22 cellular contexts compared by ENCODE assay signal in genomic region chr4:5715357-5715756, GRCh38. TPM values are rescaled to one million over a fixed set of nuclear protein-coding genes. Genes with fewer than 3 reads are reported as not detected.
DNase-seq lines count a peak whose midpoint lies in the region; ATAC-seq, FAIRE-seq and TF ChIP-seq lines count a peak whose summit lies in the region.
"Had no signal": no experiment of that assay in that cellular context is flagged by ENCODE, and none has a peak within 500 bp of the region (broad histone marks: within the 10 kb centered on the region; RNA-seq: fewer than 3 reads in every experiment).

No MANE protein-coding gene starts in this region.

- no peaks in the 10 kb centered on the region for H3K9me1 ChIP-seq in K562 (ENCODE audit: control insufficient read depth, insufficient read depth, low read length)

- H3K27ac ChIP-seq in K562 (ENCODE audit: extremely low read depth, low read depth, low read length) = no peak overlapping the region
- H3K27ac ChIP-seq in CD4-positive, alpha-beta memory T cell (ENCODE audit: low read depth, low read length) = no peak overlapping the region

- no peaks in the 10 kb centered on the region for H3K36me3 ChIP-seq in K562 (ENCODE audit: control insufficient read depth, insufficient read depth, low read length)
- no peaks in the 10 kb centered on the region for H3K36me3 ChIP-seq in CD4-positive, alpha-beta memory T cell (ENCODE audit: insufficient read depth, low read length)
- H3K36me3 ChIP-seq: HAP-1 had no signal

- no peaks in the 10 kb centered on the region for H3K79me2 ChIP-seq in K562 (ENCODE audit: control insufficient read depth, insufficient read depth, low read length)

- no peak for FAIRE-seq in K562 (lab: Jason Lieb, UNC)
- FAIRE-seq: D721Med, GM12892, GM19239, H54 had no signal

- no peak for TF ChIP-seq POLR2A in K562 (conservative IDR thresholded peaks at IDR 0.05)

- no peak overlapping the region for H3K9ac ChIP-seq in K562 (ENCODE audit: insufficient read depth in 1 of 2, low read depth in 2 of 2, low read length in 2 of 2)

- H3K27me3 Mint-ChIP-seq in WTC11 (ENCODE audit: low read depth) (peaks cover 32% of the 10 kb centered on the region), Calu3 (ENCODE audit: unreplicated experiment) (no peaks in the 10 kb centered on the region)
- H3K27me3 Mint-ChIP-seq in CD4-positive, alpha-beta memory T cell = peaks cover 7 to 14% of the 10 kb centered on the region in 2 donors

- TF ChIP-seq CTCF in WTC11 (IDR thresholded peaks at IDR 0.05) (no peak), K562 (IDR thresholded peaks at IDR 0.05 in 2 of 3, conservative IDR thresholded peaks at IDR 0.05 in 1 of 3; ENCODE audit: insufficient read depth in 2 of 3, low read depth in 1 of 3, low read length in 3 of 3) (no peak), epithelial cell of proximal tubule (conservative IDR thresholded peaks at IDR 0.05; ENCODE audit: low read depth, low read length) (no peak), Calu3 (IDR thresholded peaks at IDR 0.05; ENCODE audit: unreplicated experiment) (no peak)

- 14% methylated on average over 2 of the region's 2 CpGs for WGBS in K562 (ENCODE audit: insufficient coverage, low coverage, missing lambda C conversion rate)

- H3K4me1 ChIP-seq in K562 (replicated peaks in 1 of 2; ENCODE audit: control insufficient read depth in 2 of 2, insufficient read depth in 2 of 2, low read length in 2 of 2) = peaks cover 0 to 9% of the 10 kb centered on the region in 2 experiments; a peak in 2 of 5 replicates
- H3K4me1 ChIP-seq in CD4-positive, alpha-beta memory T cell (ENCODE audit: insufficient read depth, low read length) = no peaks in the 10 kb centered on the region
- H3K4me1 ChIP-seq: Caco-2 had no signal

- H3K4me1 Mint-ChIP-seq in WTC11 (peaks cover 14% of the 10 kb centered on the region), Calu3 (ENCODE audit: low read depth, unreplicated experiment) (no peaks in the 10 kb centered on the region)
- H3K4me1 Mint-ChIP-seq in CD4-positive, alpha-beta memory T cell = peaks cover 8 to 18% (median 12%) of the 10 kb centered on the region in 4 donors

- CTCF ChIA-PET in WTC11 (lab: Charles Lee) = no interaction called here
- CTCF ChIA-PET in K562 (lab: Yijun Ruan, JAX; ENCODE audit: low intra/inter-chr PET ratio) = interaction anchor here (0.6 kb wide), 1 partner anchor 19 kb away, joined by 5 read pairs; no protein-coding TSS in a partner anchor
- CTCF ChIA-PET in Calu3 (lab: Charles Lee) = interaction anchor here (0.6 kb wide), 1 partner anchor 211 kb away, joined by 3 read pairs; no protein-coding TSS in a partner anchor
- CTCF ChIA-PET in CD4-positive, alpha-beta memory T cell (lab: Charles Lee; ENCODE audit: partially characterized antibody) = no interaction called here

- BruUV-seq in K562 (replicated peaks; lab: Mats Ljungman, UMichigan) (no TSS peak), Calu3 (replicated peaks; lab: Mats Ljungman, UMichigan) (no TSS peak)

- H3K4me3 ChIP-seq in K562 = no peak overlapping the region
- H3K4me3 ChIP-seq in epithelial cell of proximal tubule (ENCODE audit: low read depth, low read length) = peak overlapping the region; percentile 8
- no peak overlapping the region for H3K4me3 ChIP-seq in CD4-positive, alpha-beta memory T cell (ENCODE audit: low read length in 2 of 2)
- H3K4me3 ChIP-seq: HAP-1 had no signal

- intact Hi-C loops in K562 (cut with micrococcal nuclease) = no loop called here
- intact Hi-C loops in Calu3 (cut with micrococcal nuclease; ENCODE audit: unreplicated experiment) = no loop called here
- intact Hi-C loops in CD4-positive, alpha-beta memory T cell (cut with micrococcal nuclease) = no loop called here

- H3K4me2 ChIP-seq in K562 (ENCODE audit: insufficient read depth, low read length) = no peak overlapping the region

- H3K4me3 Mint-ChIP-seq in WTC11 (no peak overlapping the region), Calu3 (ENCODE audit: low read depth, unreplicated experiment) (no peak overlapping the region)
- no peak overlapping the region for H3K4me3 Mint-ChIP-seq in CD4-positive, alpha-beta memory T cell
- H3K4me3 Mint-ChIP-seq: CD8-positive, alpha-beta T cell had no signal

- no peak overlapping the region for H2AFZ ChIP-seq in K562 (ENCODE audit: low read depth, low read length)

- no peak for TF ChIP-seq EP300 in K562 (IDR thresholded peaks at IDR 0.05; ENCODE audit: low read length)

- POLR2A ChIA-PET in WTC11 (lab: Charles Lee) = interaction anchor here (0.7 kb wide), 1 partner anchor 612 kb away, joined by 9 read pairs; no protein-coding TSS in a partner anchor
- POLR2A ChIA-PET in K562 (lab: Yijun Ruan, JAX) = interaction anchor here (0.7 kb wide), 1 partner anchor 9 kb away, joined by 5 read pairs; no protein-coding TSS in a partner anchor
- POLR2A ChIA-PET in CD4-positive, alpha-beta memory T cell (lab: Charles Lee; ENCODE audit: partially characterized antibody) = no interaction called here

- ATAC-seq in WTC11 (no peak), K562 (no peak), GM19397 (IDR thresholded peaks at IDR 0.05; ENCODE audit: unreplicated experiment) (no peak)
- ATAC-seq: CD8-positive, alpha-beta T cell had no signal

- H4K20me1 ChIP-seq in K562 (replicated peaks; ENCODE audit: control insufficient read depth, insufficient read depth, low read length) = no peaks in the 10 kb centered on the region

- H3K9me3 Mint-ChIP-seq in WTC11 (peaks cover 7% of the 10 kb centered on the region), Calu3 (ENCODE audit: low read depth, unreplicated experiment) (peaks cover 11% of the 10 kb centered on the region)
- H3K9me3 Mint-ChIP-seq in CD4-positive, alpha-beta memory T cell = peaks cover 0 to 35% (median 21%) of the 10 kb centered on the region in 8 donors

- H3K9me3 ChIP-seq in K562 (replicated peaks; ENCODE audit: control insufficient read depth, insufficient read depth, low read depth, low read length) = no peaks in the 10 kb centered on the region
- H3K9me3 ChIP-seq in CD4-positive, alpha-beta memory T cell (ENCODE audit: control insufficient read depth in 1 of 2, low read length in 2 of 2) = no peaks in the 10 kb centered on the region

- DNase-seq in LHCN-M2 (ENCODE audit: low read depth) (peak; percentile 15), WTC11 (ENCODE audit: low spot score) (no peak), K562 (ENCODE audit: extremely low read depth in 1 of 4, low spot score in 3 of 4) (no peak), epithelial cell of proximal tubule (ENCODE audit: low read depth) (no peak), Calu3 (no peak), T-helper 9 cell (no peak)
- DNase-seq in CD4-positive, alpha-beta memory T cell = no peak
- DNase-seq: C1 segment of cervical spinal cord; Caco-2; CD8-positive, alpha-beta T cell; DMS 273 treated with DMSO at 0.1 percent for 48 hours; DMS79; EL; GDM1; GOT3 had no signal

- peaks cover 0 to 15% of the 10 kb centered on the region in 2 experiments; a peak in 3 of 5 replicates for H3K27me3 ChIP-seq in K562 (ENCODE audit: control insufficient read depth in 2 of 2, insufficient read depth in 2 of 2, low read length in 2 of 2)
- H3K27me3 ChIP-seq in CD4-positive, alpha-beta memory T cell (ENCODE audit: insufficient read depth, low read length) = no peaks in the 10 kb centered on the region

- no peak overlapping the region for H3K27ac Mint-ChIP-seq in WTC11
- H3K27ac Mint-ChIP-seq in Calu3 (ENCODE audit: unreplicated experiment) = no peak overlapping the region
- no peak overlapping the region for H3K27ac Mint-ChIP-seq in CD4-positive, alpha-beta memory T cell
- H3K27ac Mint-ChIP-seq: CD8-positive, alpha-beta T cell had no signal

- in situ Hi-C loops in K562 (cut with MboI) = no loop called here

- no peak for TF ChIP-seq RAD21 in K562 (CRISPR knock-in tag; conservative IDR thresholded peaks at IDR 0.05 in 1 of 2, IDR thresholded peaks at IDR 0.05 in 1 of 2)

- peaks cover 13% of the 10 kb centered on the region for H3K36me3 Mint-ChIP-seq in WTC11
- H3K36me3 Mint-ChIP-seq in Calu3 (ENCODE audit: insufficient read depth, unreplicated experiment) = no peaks in the 10 kb centered on the region
- peaks cover 0 to 2% of the 10 kb centered on the region in 2 donors for H3K36me3 Mint-ChIP-seq in CD4-positive, alpha-beta memory T cell
- H3K36me3 Mint-ChIP-seq: CD8-positive, alpha-beta T cell had no signal

RNA-seq across cellular contexts. Expression of gene EVC, which starts 4.4 kb away (rescaled TPM):
- total RNA-seq in LHCN-M2 (2014; rRNA removed) (168 and 219 TPM in 2 replicates), WTC11 (2021) (10.4 to 14.0 TPM (median 12.5 TPM) in 3 replicates), K562 (2014; rRNA removed) (0.91 and 2.3 TPM in 2 replicates), K562 (2014; rRNA removed; fragmentation: Illumina TruSeq; extraction: Trizol) (1.1 and 1.2 TPM in 2 replicates), K562 (2015; rRNA removed; fragmentation: Illumina TruSeq; extraction: Trizol) (1.4 and 1.7 TPM in 2 replicates), K562 (2021) (3.2 and 3.4 TPM in 2 replicates), epithelial cell of proximal tubule (9.7 and 13.5 TPM in 2 replicates), Calu3 (2022) (not detected in 2 replicates)
- polyA plus RNA-seq in LHCN-M2 (2012) = 37.2 TPM
- total RNA-seq in K562 (2011; cell fraction: chromatin; rRNA removed; ENCODE audit: low replicate concordance) = 3.4 and 3.9 TPM in 2 replicates
- 1.3 and 1.6 TPM in 2 replicates for total RNA-seq in K562 (2011; cell fraction: nucleolus; rRNA removed)
- total RNA-seq in K562 (2011; cell fraction: nucleoplasm; rRNA removed) = 1.1 and 2.0 TPM in 2 replicates
- polyA plus RNA-seq in K562 (2011; rRNA removed) (0.01 and 0.22 TPM in 2 replicates), K562 (2014; fragmentation: Illumina TruSeq; extraction: Trizol) (1.2 and 1.5 TPM in 2 replicates), K562 (2014; fragmentation: Nextera tagmentation; extraction: Ambion mirVana) (under 1 TPM; 0.03 to 0.08 TPM), K562 (2014; rRNA removed) (2.6 and 2.7 TPM in 2 replicates)
- 0.01 and 0.10 TPM in 2 replicates for polyA plus RNA-seq in K562 (2011; cell fraction: cytosol; rRNA removed)
- polyA plus RNA-seq in K562 (2011; cell fraction: nucleus; rRNA removed) = 0.03 and 1.2 TPM in 2 replicates
- 1.3 and 3.9 TPM in 2 replicates for polyA plus RNA-seq in K562 (2012)
- 0.06 and 0.18 TPM in 2 replicates for polyA minus RNA-seq in K562 (2011; rRNA and poly(A)+ RNA removed)
- polyA minus RNA-seq in K562 (2011; cell fraction: cytosol; rRNA and poly(A)+ RNA removed) = 0.10 TPM in 1 of 2 replicates, not detected in the other
- 0.44 and 1.1 TPM in 2 replicates for polyA minus RNA-seq in K562 (2011; cell fraction: nucleus; rRNA and poly(A)+ RNA removed)
- total RNA-seq in CD4-positive, alpha-beta memory T cell = 1 to 10 TPM; 2.1 to 2.9 TPM
- polyA plus RNA-seq in CD4-positive, alpha-beta memory T cell = under 1 TPM in 1 of 2 donors, not detected in 1; 0.17 TPM
- total RNA-seq: Caco-2 had no signal

RNA-seq across cellular contexts. Expression of gene EVC2, which starts 7.0 kb away (rescaled TPM):
- 18.0 and 18.3 TPM in 2 replicates for total RNA-seq in LHCN-M2 (2014; rRNA removed)
- 3.9 TPM for polyA plus RNA-seq in LHCN-M2 (2012)
- 4.8 to 6.3 TPM (median 5.8 TPM) in 3 replicates for total RNA-seq in WTC11 (2021)
- 0.62 and 0.63 TPM in 2 replicates for total RNA-seq in K562 (2011; cell fraction: chromatin; rRNA removed; ENCODE audit: low replicate concordance)
- total RNA-seq in K562 (2011; cell fraction: nucleolus; rRNA removed) = 0.26 and 0.33 TPM in 2 replicates
- 0.31 and 0.51 TPM in 2 replicates for total RNA-seq in K562 (2011; cell fraction: nucleoplasm; rRNA removed)
- 0.54 and 0.61 TPM in 2 replicates for total RNA-seq in K562 (2014; rRNA removed)
- total RNA-seq in K562 (2014; rRNA removed; fragmentation: Illumina TruSeq; extraction: Trizol) = 0.29 and 0.45 TPM in 2 replicates
- total RNA-seq in K562 (2015; rRNA removed; fragmentation: Illumina TruSeq; extraction: Trizol) = 0.45 and 0.51 TPM in 2 replicates
- 0.47 and 0.55 TPM in 2 replicates for total RNA-seq in K562 (2021)
- 0.03 TPM in 1 of 2 replicates, not detected in the other for polyA plus RNA-seq in K562 (2011; rRNA removed)
- 0.01 TPM in 1 of 2 replicates, not detected in the other for polyA plus RNA-seq in K562 (2011; cell fraction: cytosol; rRNA removed)
- 0.10 TPM in 1 of 2 replicates, not detected in the other for polyA plus RNA-seq in K562 (2011; cell fraction: nucleus; rRNA removed)
- polyA plus RNA-seq in K562 (2012) = 0.36 and 1.2 TPM in 2 replicates
- 0.26 and 0.33 TPM in 2 replicates for polyA plus RNA-seq in K562 (2014; fragmentation: Illumina TruSeq; extraction: Trizol)
- polyA plus RNA-seq in K562 (2014; fragmentation: Nextera tagmentation; extraction: Ambion mirVana) = under 1 TPM in 1 of 2 experiments, not detected in 1; 0.07 TPM
- 0.36 and 0.42 TPM in 2 replicates for polyA plus RNA-seq in K562 (2014; rRNA removed)
- 0.04 TPM in 1 of 2 replicates, not detected in the other for polyA minus RNA-seq in K562 (2011; rRNA and poly(A)+ RNA removed)
- polyA minus RNA-seq in K562 (2011; cell fraction: cytosol; rRNA and poly(A)+ RNA removed) = not detected in 2 replicates
- polyA minus RNA-seq in K562 (2011; cell fraction: nucleus; rRNA and poly(A)+ RNA removed) = 0.13 TPM in 1 of 2 replicates, not detected in the other
- total RNA-seq in epithelial cell of proximal tubule = 4.8 and 9.3 TPM in 2 replicates
- total RNA-seq in Calu3 (2022) = not detected in 2 replicates
- total RNA-seq in CD4-positive, alpha-beta memory T cell = 1 to 10 TPM; 3.2 to 3.3 TPM
- polyA plus RNA-seq in CD4-positive, alpha-beta memory T cell = under 1 TPM; 0.31 to 0.86 TPM
- total RNA-seq: A172, Caco-2 had no signal

Comparison
In these comparisons a context has a peak if more than half of its experiments do, and no peak if none do; other contexts are left out.
1. RNA of gene EVC, which starts 4.4 kb away (total RNA-seq): 168 to 219 TPM in LHCN-M2; 9.7 to 13.5 TPM in epithelial cell of proximal tubule, 10.4 to 14.0 TPM in WTC11, 2.1 to 2.9 TPM in CD4-positive, alpha-beta memory T cell, 0.91 to 3.9 TPM in K562 and not detected in Calu3; every median in the first group is over 10 times any median in the second.
2. CTCF ChIA-PET loops: an anchor here in K562 (0.6 kb wide) and Calu3 (0.6 kb wide); none called in WTC11 and CD4-positive, alpha-beta memory T cell.